17 cellular contexts compared by ENCODE assay signal in genomic region chr9:3696368-3696767, GRCh38.
"Had no signal": no experiment of that assay in that cellular context is flagged by ENCODE, and none has a peak within 500 bp of the region (broad histone marks: within the 10 kb centered on the region; RNA-seq: fewer than 3 reads in every experiment).

No MANE protein-coding gene starts in this region.

- ATAC-seq: activated CD8-positive, alpha-beta T cell treated with anti-CD3 and anti-CD28 coated beads, Interleukin-2, amount 10 ng/mL, durations not matched to agents 7 days and 5 days; stimulated activated effector memory CD8-positive, alpha-beta T cell treated with anti-CD3 and anti-CD28 coated beads, Interleukin-12 subunit alpha, Interleukin-12 subunit beta, amount 100 ng/mL, for 72 hours had no signal

- H3K27ac ChIP-seq: adrenal gland, cardiac muscle cell, esophagus squamous epithelium, parathyroid adenoma had no signal

- H3K9me3 Mint-ChIP-seq: activated B cell treated with CpG ODN at 0.5 μM for 24 hours; activated naive CD4-positive, alpha-beta T cell treated with anti-CD3 and anti-CD28 coated beads, Interleukin-2, amount 50 U/mL, for 24 hours; stimulated activated effector memory CD8-positive, alpha-beta T cell treated with anti-CD3 and anti-CD28 coated beads, Interleukin-12 subunit alpha, Interleukin-12 subunit beta, amount 100 ng/mL, for 72 hours had no signal

- H3K36me3 Mint-ChIP-seq: activated naive CD4-positive, alpha-beta T cell treated with anti-CD3 and anti-CD28 coated beads, Interleukin-2, amount 50 U/mL, for 24 hours; stimulated activated effector memory CD8-positive, alpha-beta T cell treated with anti-CD3 and anti-CD28 coated beads, Interleukin-12 subunit alpha, Interleukin-12 subunit beta, amount 100 ng/mL, for 72 hours had no signal

- H2AFZ ChIP-seq: parathyroid adenoma had no signal

- DNase-seq: activated B cell treated with CpG ODN at 0.5 μM for 24 hours; activated CD4-positive, alpha-beta T cell treated with anti-CD3 and anti-CD28 coated beads, Interleukin-2, amount 10 ng/mL, durations not matched to agents 24 days and 14 days; activated CD8-positive, alpha-beta memory T cell treated with anti-CD3 and anti-CD28 coated beads, Interleukin-2, amount 50 U/mL, for 4 hours; activated CD8-positive, alpha-beta T cell treated with anti-CD3 and anti-CD28 coated beads, Interleukin-2, amount 10 ng/mL, durations not matched to agents 7 days and 5 days; activated effector memory CD4-positive, alpha-beta T cell treated with anti-CD3 and anti-CD28 coated beads, Interleukin-2, amount 50 U/mL, for 16 hours; activated T-cell treated with anti-CD3 and anti-CD28 coated beads, Interleukin-2, amount 50 U/mL, for 48 hours; adrenal gland; esophagus squamous epithelium; hypothalamus; islet precursor cell; naive B cell; stimulated activated CD4-positive, alpha-beta T cell treated with anti-CD3 and anti-CD28 coated beads, Interleukin-12 subunit alpha, Interleukin-12 subunit beta, amount 100 ng/mL, for 4 hours; stimulated activated CD4-positive, alpha-beta T cell treated with anti-CD3 and anti-CD28 coated beads, Interleukin-2, amount 100 ng/mL, for 24 hours had no signal

- H3K4me1 Mint-ChIP-seq: activated B cell treated with CpG ODN at 0.5 μM for 24 hours; activated CD4-positive, alpha-beta T cell treated with anti-CD3 and anti-CD28 coated beads, Interleukin-2, amount 10 ng/mL, durations not matched to agents 24 days and 14 days; activated naive CD4-positive, alpha-beta T cell treated with anti-CD3 and anti-CD28 coated beads, Interleukin-2, amount 50 U/mL, for 24 hours; naive B cell; stimulated activated effector memory CD8-positive, alpha-beta T cell treated with anti-CD3 and anti-CD28 coated beads, Interleukin-12 subunit alpha, Interleukin-12 subunit beta, amount 100 ng/mL, for 72 hours had no signal

- H3K36me3 ChIP-seq: adrenal gland, cardiac muscle cell, esophagus squamous epithelium had no signal

- H3K9ac ChIP-seq: parathyroid adenoma had no signal

- H3K27ac Mint-ChIP-seq: activated B cell treated with CpG ODN at 0.5 μM for 24 hours; activated CD4-positive, alpha-beta T cell treated with anti-CD3 and anti-CD28 coated beads, Interleukin-2, amount 10 ng/mL, durations not matched to agents 24 days and 14 days; activated CD8-positive, alpha-beta T cell treated with anti-CD3 and anti-CD28 coated beads, Interleukin-2, amount 10 ng/mL, durations not matched to agents 7 days and 5 days; activated naive CD4-positive, alpha-beta T cell treated with anti-CD3 and anti-CD28 coated beads, Interleukin-2, amount 50 U/mL, for 24 hours; naive B cell; stimulated activated effector memory CD8-positive, alpha-beta T cell treated with anti-CD3 and anti-CD28 coated beads, Interleukin-12 subunit alpha, Interleukin-12 subunit beta, amount 100 ng/mL, for 72 hours had no signal

- H3K27me3 ChIP-seq: adrenal gland, cardiac muscle cell, esophagus squamous epithelium had no signal

- H3K9me3 ChIP-seq: adrenal gland, esophagus squamous epithelium had no signal

- H3K4me3 Mint-ChIP-seq: activated B cell treated with CpG ODN at 0.5 μM for 24 hours; activated CD4-positive, alpha-beta T cell treated with anti-CD3 and anti-CD28 coated beads, Interleukin-2, amount 10 ng/mL, durations not matched to agents 24 days and 14 days; activated CD8-positive, alpha-beta T cell treated with anti-CD3 and anti-CD28 coated beads, Interleukin-2, amount 10 ng/mL, durations not matched to agents 7 days and 5 days; activated naive CD4-positive, alpha-beta T cell treated with anti-CD3 and anti-CD28 coated beads, Interleukin-2, amount 50 U/mL, for 24 hours; naive B cell; stimulated activated effector memory CD8-positive, alpha-beta T cell treated with anti-CD3 and anti-CD28 coated beads, Interleukin-12 subunit alpha, Interleukin-12 subunit beta, amount 100 ng/mL, for 72 hours had no signal

- H3K79me2 ChIP-seq: parathyroid adenoma had no signal

- H3K4me3 ChIP-seq: adrenal gland, cardiac muscle cell, esophagus squamous epithelium had no signal

- H3K4me1 ChIP-seq: adrenal gland, parathyroid adenoma had no signal
